Comparison of ENCODE assay signal across 8 cellular contexts in genomic region chr17:1649844-1650409, GRCh38. TPM values are rescaled to one million over a fixed set of nuclear protein-coding genes. Genes with fewer than 3 reads are reported as not detected.
DNase-seq lines count a peak whose midpoint lies in the region; ATAC-seq, FAIRE-seq and TF ChIP-seq lines count a peak whose summit lies in the region.

A gene with protein sequence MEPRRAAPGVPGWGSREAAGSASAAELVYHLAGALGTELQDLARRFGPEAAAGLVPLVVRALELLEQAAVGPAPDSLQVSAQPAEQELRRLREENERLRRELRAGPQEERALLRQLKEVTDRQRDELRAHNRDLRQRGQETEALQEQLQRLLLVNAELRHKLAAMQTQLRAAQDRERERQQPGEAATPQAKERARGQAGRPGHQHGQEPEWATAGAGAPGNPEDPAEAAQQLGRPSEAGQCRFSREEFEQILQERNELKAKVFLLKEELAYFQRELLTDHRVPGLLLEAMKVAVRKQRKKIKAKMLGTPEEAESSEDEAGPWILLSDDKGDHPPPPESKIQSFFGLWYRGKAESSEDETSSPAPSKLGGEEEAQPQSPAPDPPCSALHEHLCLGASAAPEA (minus strand): TSS chr17:1649866. CDS start chr17:1649804, 62 bp downstream.

- H3K9me2 ChIP-seq in OCI-LY1 (ENCODE audit: low read depth, low read length): no peaks in the 10 kb centered on the region

- H4K20me1 ChIP-seq in OCI-LY1 (ENCODE audit: insufficient read depth, low read length): no peaks in the 10 kb centered on the region

- CTCF ChIA-PET in AG04450 (lab: Charles Lee): interaction anchor here (0.6 to 3.8 kb wide), 13 partner anchors 9 to 421 kb away, joined by 3 to 71 read pairs (median 4); no protein-coding TSS in a partner anchor

- no peak within 1 kb of the TSS for H2AFZ ChIP-seq in OCI-LY1 (ENCODE audit: low read length)

- H3F3A ChIP-seq in OCI-LY1 (ENCODE audit: insufficient read depth, low read length): no peaks in the 10 kb centered on the region

- H3K4me2 ChIP-seq in OCI-LY1 (ENCODE audit: low read length): peak within 1 kb of the TSS; percentile 95

- H3K27me3 Mint-ChIP-seq in stimulated activated memory B cell treated with anti-CD40 and anti-IgM and Interleukin-4, amounts not matched to agents 10 μg/mL and 1 μg/mL and 100 μg/mL, for 72 hours: no peaks in the 10 kb centered on the region

- POLR2A ChIA-PET in AG04450 (lab: Yijun Ruan, JAX): interaction anchor here (0.6 to 4.5 kb wide), 7 partner anchors 11 to 225 kb away, joined by 3 to 48 read pairs (median 8); no protein-coding TSS in a partner anchor

- no peak for FAIRE-seq in kidney (lab: Jason Lieb, UNC)

- H3K27ac ChIP-seq in AG04450 (ENCODE audit: low read depth, low read length) (peak within 1 kb of the TSS; percentile 57), OCI-LY1 (ENCODE audit: low read depth, low read length, poor library complexity, severe bottlenecking) (peak within 1 kb of the TSS; percentile 33), caudate nucleus (ENCODE audit: low read depth, low read length) (peak within 1 kb of the TSS; percentile 95), kidney (ENCODE audit: low read depth in 2 of 2, low read length in 2 of 2) (peak within 1 kb of the TSS; percentile 92 to 96)

- intact Hi-C loops in kidney (cut with DNase I): no loop called here

- ATAC-seq in GM21447 (IDR thresholded peaks at IDR 0.05; ENCODE audit: unreplicated experiment): peak; percentile 11
- ATAC-seq in stimulated activated memory B cell treated with anti-CD40 and anti-IgM and Interleukin-4, amounts not matched to agents 10 μg/mL and 1 μg/mL and 100 μg/mL, for 72 hours: peak; percentile 20

- peaks cover 53% of the 10 kb centered on the region for H3K36me3 Mint-ChIP-seq in stimulated activated memory B cell treated with anti-CD40 and anti-IgM and Interleukin-4, amounts not matched to agents 10 μg/mL and 1 μg/mL and 100 μg/mL, for 72 hours

- TF ChIP-seq CTCF in AG04450 (IDR thresholded peaks at IDR 0.05; ENCODE audit: low read depth, low read length) (no peak), OCI-LY1 (IDR thresholded peaks at IDR 0.05; ENCODE audit: low read length) (no peak), kidney (IDR thresholded peaks at IDR 0.05; ENCODE audit: borderline replicate concordance, extremely low read depth, insufficient read depth) (no peak)

- H3K4me1 ChIP-seq in OCI-LY1 (ENCODE audit: insufficient read depth, low read length, severe bottlenecking) (peaks cover 17% of the 10 kb centered on the region), kidney (ENCODE audit: control insufficient read depth in 1 of 2, insufficient read depth in 1 of 2, low read depth in 1 of 2, low read length in 2 of 2) (peaks cover 23 to 39% of the 10 kb centered on the region in 2 donors)

- peaks cover 57% of the 10 kb centered on the region for H3K4me1 Mint-ChIP-seq in stimulated activated memory B cell treated with anti-CD40 and anti-IgM and Interleukin-4, amounts not matched to agents 10 μg/mL and 1 μg/mL and 100 μg/mL, for 72 hours

- peak within 1 kb of the TSS; percentile 79 for H3K4me3 Mint-ChIP-seq in stimulated activated memory B cell treated with anti-CD40 and anti-IgM and Interleukin-4, amounts not matched to agents 10 μg/mL and 1 μg/mL and 100 μg/mL, for 72 hours

- H3K36me3 ChIP-seq in OCI-LY1 (ENCODE audit: insufficient read depth, low read length) (peaks cover 51% of the 10 kb centered on the region), kidney (ENCODE audit: control insufficient read depth in 1 of 2, insufficient read depth in 2 of 2, low read length in 2 of 2) (peaks cover 42 to 48% of the 10 kb centered on the region in 2 donors)

- H3K9me3 Mint-ChIP-seq in stimulated activated memory B cell treated with anti-CD40 and anti-IgM and Interleukin-4, amounts not matched to agents 10 μg/mL and 1 μg/mL and 100 μg/mL, for 72 hours: no peaks in the 10 kb centered on the region

- H3K9ac ChIP-seq in OCI-LY1 (ENCODE audit: low read length): peak within 1 kb of the TSS; percentile 69
- peak within 1 kb of the TSS; percentile 46 to 60 for H3K9ac ChIP-seq in kidney (ENCODE audit: low read length in 2 of 2)

- DNase-seq in AG04450 (ENCODE audit: low read depth, low spot score) (no peak), caudate nucleus (lab: John Stamatoyannopoulos, UW) (peak in 8 of 61 donors; percentile 11 to 51 (median 42)), kidney (peak; percentile 94), putamen (ENCODE audit: low spot score) (no peak)
- no peak for DNase-seq in activated CD8-positive, alpha-beta memory T cell treated with anti-CD3 and anti-CD28 coated beads, Interleukin-2, amount 50 U/mL, for 4 hours

- H3K27me3 ChIP-seq in AG04450 (ENCODE audit: control insufficient read depth, insufficient read depth, low read length): no peaks in the 10 kb centered on the region
- H3K27me3 ChIP-seq in OCI-LY1 (ENCODE audit: insufficient read depth, low read length): no peaks in the 10 kb centered on the region

- H3K9me3 ChIP-seq in AG04450 (ENCODE audit: control insufficient read depth, insufficient read depth, low read length) (no peaks in the 10 kb centered on the region), OCI-LY1 (ENCODE audit: low read length) (no peaks in the 10 kb centered on the region), kidney (ENCODE audit: control insufficient read depth in 1 of 2, low read length in 2 of 2) (no peaks in the 10 kb centered on the region)

- H3K27ac Mint-ChIP-seq in stimulated activated memory B cell treated with anti-CD40 and anti-IgM and Interleukin-4, amounts not matched to agents 10 μg/mL and 1 μg/mL and 100 μg/mL, for 72 hours: peak within 1 kb of the TSS; percentile 75

- H3K4me3 ChIP-seq in AG04450 (ENCODE audit: low read depth, low read length) (peak within 1 kb of the TSS; percentile 63), OCI-LY1 (ENCODE audit: low read depth, low read length, poor library complexity, severe bottlenecking) (peak within 1 kb of the TSS; percentile 64), kidney (ENCODE audit: low read length in 2 of 2) (peak within 1 kb of the TSS; percentile 61 to 70)

- no peaks in the 10 kb centered on the region for H3K79me2 ChIP-seq in OCI-LY1 (ENCODE audit: insufficient read depth, low read length)

RNA-seq across cellular contexts. Expression of the gene that starts here (rescaled TPM):
- polyA plus RNA-seq in AG04450 (2011; rRNA removed): 5.8 and 9.3 TPM in 2 replicates
- 3.3 and 4.0 TPM in 2 replicates for polyA minus RNA-seq in AG04450 (2011; rRNA and poly(A)+ RNA removed)
- total RNA-seq in kidney: 17.1 TPM
- polyA plus RNA-seq in kidney (ENCODE audit: insufficient read depth, low read depth, low replicate concordance): 26.6 TPM

Comparison
In these comparisons a context has a peak if more than half of its experiments do, and no peak if none do; other contexts are left out.
1. H3K27ac ChIP-seq: peak in every context shown above with its lines; median percentile 95 in caudate nucleus; 94 in kidney; 57 in AG04450; 33 in OCI-LY1.